Comparison of ENCODE assay signal across 13 cellular contexts in the genomic region with DNA sequence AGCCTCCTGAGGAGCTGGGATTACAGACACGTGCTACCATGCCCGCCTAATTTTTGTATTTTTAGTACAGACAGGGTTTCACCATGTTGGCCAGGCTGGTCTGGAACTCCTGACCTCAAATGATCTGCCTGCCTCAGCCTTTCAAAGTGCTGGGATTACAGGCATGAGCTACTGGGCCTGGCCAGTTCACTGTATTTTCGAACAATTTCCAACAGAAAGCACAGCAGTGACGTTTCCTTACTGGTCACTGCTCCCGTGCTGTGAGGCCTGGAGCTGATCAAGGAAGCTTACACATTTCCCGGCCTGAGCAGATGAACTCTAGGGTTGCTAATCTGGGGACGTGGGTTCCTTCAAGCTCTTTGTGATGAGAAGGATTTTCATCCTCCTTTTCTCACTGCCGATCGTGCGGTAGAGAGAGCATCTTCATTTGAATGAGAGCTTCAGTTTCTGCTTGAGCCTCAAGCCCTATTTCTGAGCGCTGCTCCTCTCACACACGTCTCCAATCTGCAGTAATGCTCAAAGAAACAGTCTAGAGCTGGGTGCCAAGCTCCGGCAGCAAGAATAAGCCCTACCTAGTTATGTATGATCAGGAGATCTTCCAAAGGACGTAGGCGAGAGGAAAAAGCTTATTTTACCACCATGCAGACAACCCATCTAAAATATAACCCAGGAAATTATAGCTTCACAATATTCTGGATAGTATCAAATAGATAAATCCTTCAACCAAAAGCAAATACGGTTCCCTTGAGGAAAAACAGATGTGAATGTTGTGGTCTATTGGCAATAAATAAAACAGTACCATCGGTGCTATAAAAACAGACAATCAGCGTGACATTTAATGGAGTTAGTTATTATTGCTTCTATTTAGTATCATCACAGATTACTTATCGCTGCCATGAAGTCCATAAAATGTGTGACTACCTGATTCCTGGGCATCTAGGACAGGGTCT.
A peak's percentile ranks its signal among the peaks of the same experiment; 100 is the strongest.
DNase-seq lines count a peak whose midpoint lies in the region; ATAC-seq lines count a peak whose summit lies in the region.
"Had no signal": no experiment of that assay in that cellular context is flagged by ENCODE, and none has a peak within 500 bp of the region (broad histone marks: within the 10 kb centered on the region; RNA-seq: fewer than 3 reads in every experiment).

No MANE protein-coding gene starts in this region.

- ATAC-seq in GM18868 (IDR thresholded peaks at IDR 0.05; ENCODE audit: unreplicated experiment), result no peak
- ATAC-seq: CD8-positive, alpha-beta T cell had no signal

- H3K27ac ChIP-seq in substantia nigra (ENCODE audit: low read depth, low read length, poor library complexity, severe bottlenecking), result peak overlapping the region; percentile 16
- H3K27ac ChIP-seq: 22Rv1, PC-9, spleen had no signal

- peak; percentile 18 for DNase-seq in NCI-H1694 (lab: John Stamatoyannopoulos, UW)
- no peak for DNase-seq in NCI-H1694 treated with DMSO at 0.1 percent for 48 hours (lab: John Stamatoyannopoulos, UW)
- peak; percentile 75 for DNase-seq in fibroblast of gingiva (ENCODE audit: low read depth)
- DNase-seq in substantia nigra (lab: John Stamatoyannopoulos, UW), result no peak
- no peak for DNase-seq in OCI-M2 (lab: John Stamatoyannopoulos, UW; ENCODE audit: unreplicated experiment)
- DNase-seq: activated CD4-positive, CD25-positive, alpha-beta regulatory T cell; CD8-positive, alpha-beta T cell; KG1; NCI-H1417; PC-9; spleen had no signal

Comparison
In these comparisons a context has a peak if more than half of its experiments do, and no peak if none do; other contexts are left out.
1. DNase-seq: peak in NCI-H1694 (single experiment) and fibroblast of gingiva (single experiment); none in NCI-H1694 treated with DMSO at 0.1 percent for 48 hours (single experiment), substantia nigra (0 of 49) and OCI-M2 (single experiment).